ENCODE assay signal across 30 cellular contexts in genomic region chr9:99785010-99785590, GRCh38. TPM values are rescaled to one million over a fixed set of nuclear protein-coding genes. Genes with fewer than 3 reads are reported as not detected.
A peak's percentile ranks its signal among the peaks of the same experiment; 100 is the strongest.
DNase-seq lines count a peak whose midpoint lies in the region; FAIRE-seq and TF ChIP-seq lines count a peak whose summit lies in the region.
"Had no signal": no experiment of that assay in that cellular context is flagged by ENCODE, and none has a peak within 500 bp of the region (broad histone marks: within the 10 kb centered on the region; RNA-seq: fewer than 3 reads in every experiment).

No MANE protein-coding gene starts in this region.

- H2AK5ac ChIP-seq in H1 (ENCODE audit: low read depth, low read length) = peak overlapping the region; percentile 11; the same call in 1 of the 2 replicates

- peaks cover 41% of the 10 kb centered on the region for H3K27me3 Mint-ChIP-seq in activated CD4-positive, alpha-beta T cell treated with anti-CD3 and anti-CD28 coated beads, Interleukin-2, amount 10 ng/mL, durations not matched to agents 24 days and 14 days

- H3K4me3 ChIP-seq in H1 (ENCODE audit: extremely low read depth in 1 of 4, insufficient read depth in 2 of 4, low read depth in 3 of 4, low read length in 4 of 4) = peak overlapping the region in 1 of 4 experiments; percentile 24; a peak in 1 of 8 replicates
- H3K4me3 ChIP-seq: SJSA1 had no signal

- H3K56ac ChIP-seq in H1 (replicated peaks; ENCODE audit: insufficient read length, low read depth, low read length) = no peak overlapping the region

- TF ChIP-seq EP300 in H1 (IDR thresholded peaks at IDR 0.05; ENCODE audit: borderline replicate concordance in 1 of 2, low read depth in 2 of 2, low read length in 2 of 2) = no peak

- H3K18ac ChIP-seq in H1 (ENCODE audit: extremely low read depth, low read length) = peak overlapping the region; percentile 33; the same call in 1 of the 2 replicates

- H2BK15ac ChIP-seq in H1 (ENCODE audit: low read length) = no peak overlapping the region

- no peaks in the 10 kb centered on the region for H3K23me2 ChIP-seq in H1 (ENCODE audit: low read depth, low read length)

- H4K8ac ChIP-seq in H1 (ENCODE audit: extremely low read depth, insufficient read depth, low read length) = no peak overlapping the region

- no peaks in the 10 kb centered on the region for H4K20me1 ChIP-seq in H1 (replicated peaks in 1 of 2; ENCODE audit: control insufficient read depth in 1 of 2, insufficient read depth in 2 of 2, low read length in 2 of 2)

- no peak for TF ChIP-seq CTCF in H1 (IDR thresholded peaks at IDR 0.05; ENCODE audit: control extremely low read depth in 1 of 3, insufficient read depth in 1 of 3, low read depth in 1 of 3, low read length in 3 of 3)

- H3K9me3 Mint-ChIP-seq in activated CD4-positive, alpha-beta T cell treated with anti-CD3 and anti-CD28 coated beads, Interleukin-2, amount 10 ng/mL, durations not matched to agents 24 days and 14 days = peaks cover 9% of the 10 kb centered on the region
- H3K9me3 Mint-ChIP-seq: CD8-positive, alpha-beta memory T cell had no signal

- FAIRE-seq in H1 (lab: Jason Lieb, UNC) = peak; percentile 84
- FAIRE-seq: GM12891, HTR-8/SVneo had no signal

- H2BK12ac ChIP-seq in H1 (ENCODE audit: low read depth, low read length) = peak overlapping the region; percentile 71; the same call in 1 of the 2 replicates

- no peak overlapping the region for H3K4ac ChIP-seq in H1 (replicated peaks; ENCODE audit: insufficient read length, low read depth, low read length)

- no peaks in the 10 kb centered on the region for H3K36me3 ChIP-seq in H1 (ENCODE audit: control insufficient read depth in 2 of 4, insufficient read depth in 4 of 4, low read length in 3 of 4)
- H3K36me3 ChIP-seq: BE2C, SJSA1 had no signal

- H3K9ac ChIP-seq in H1 (replicated peaks in 1 of 4; ENCODE audit: extremely low read depth in 1 of 4, low read depth in 3 of 4, low read length in 3 of 4) = no peak overlapping the region; a peak in 1 of 7 replicates

- no peaks in the 10 kb centered on the region for H3K36me3 Mint-ChIP-seq in activated CD4-positive, alpha-beta T cell treated with anti-CD3 and anti-CD28 coated beads, Interleukin-2, amount 10 ng/mL, durations not matched to agents 24 days and 14 days (ENCODE audit: low read depth)
- H3K36me3 Mint-ChIP-seq: CD14-positive monocyte; CD8-positive, alpha-beta memory T cell had no signal

- no peak overlapping the region for H3K27ac Mint-ChIP-seq in activated CD4-positive, alpha-beta T cell treated with anti-CD3 and anti-CD28 coated beads, Interleukin-2, amount 10 ng/mL, durations not matched to agents 24 days and 14 days
- H3K27ac Mint-ChIP-seq: CD14-positive monocyte; CD8-positive, alpha-beta memory T cell had no signal

- peak overlapping the region; percentile 40; the same call in 1 of the 2 replicates for H2BK5ac ChIP-seq in H1 (ENCODE audit: low read depth, low read length)

- DNase-seq in activated CD4-positive, alpha-beta T cell treated with anti-CD3 and anti-CD28 coated beads, Interleukin-2, amount 10 ng/mL, durations not matched to agents 24 days and 14 days = peak; percentile 34
- DNase-seq in activated CD4-positive, alpha-beta T cell treated with anti-CD3 and anti-CD28 coated beads, Interleukin-2, amount 50 U/mL, for 1 hour = no peak
- DNase-seq in H1 (ENCODE audit: low read depth in 1 of 2, low spot score in 2 of 2) (peak in 1 of 2 experiments; percentile 49), iPS-NIHi11 (ENCODE audit: low spot score) (peak; percentile 30), NCI-H2029 (lab: John Stamatoyannopoulos, UW) (no peak), MV-4-11 (lab: John Stamatoyannopoulos, UW) (no peak), NCI-H524 (lab: John Stamatoyannopoulos, UW) (no peak)
- DNase-seq in activated effector memory CD4-positive, alpha-beta T cell treated with Interleukin-2 at 50 U/mL for 16 hours = no peak
- DNase-seq: ACHN; BE2C; CD8-positive, alpha-beta memory T cell; DMS 273 treated with DMSO at 0.1 percent for 48 hours; DMS79; EL; GF-D8; NCI-H1092; NCI-H1417 treated with DMSO at 0.1 percent for 48 hours; NCI-H1694 treated with DMSO at 0.1 percent for 48 hours; NCI-H2081 treated with DMSO at 0.1 percent for 48 hours; NCI-H2171 treated with DMSO at 0.1 percent for 48 hours; NCI-H345; NCI-H510A treated with DMSO at 0.1 percent for 48 hours; NCI-H774; Right ventricle myocardium superior; RPMI8226 had no signal

- 63% methylated on average over 1 of the region's 1 CpG; no CpG with 5 or more reads in 1 of the 2 experiments for WGBS in H1 (ENCODE audit: extremely low coverage in 1 of 2, insufficient coverage in 1 of 2, insufficient read length in 1 of 2, insufficient replicate concordance in 2 of 2, low coverage in 1 of 2, low lambda C conversion rate in 2 of 2, missing lambda C conversion rate in 1 of 2), 2 experiments

- 0 out of 2 replicates have a peak overlapping the region, but pooled peaks have one; percentile 49 for H2BK20ac ChIP-seq in H1 (ENCODE audit: low read length)

- H2BK120ac ChIP-seq in H1 (replicated peaks; ENCODE audit: low read depth, low read length) = peak overlapping the region; percentile 67

- no peaks in the 10 kb centered on the region for H3K79me1 ChIP-seq in H1 (ENCODE audit: low read depth, low read length)

- peak overlapping the region; percentile 44; the same call in 1 of the 2 replicates for H3K27ac ChIP-seq in H1 (ENCODE audit: low read depth, low read length)
- H3K27ac ChIP-seq: 22Rv1, SJSA1 had no signal

- H3K9me3 ChIP-seq in H1 (ENCODE audit: insufficient read depth in 2 of 2, low read depth in 1 of 2, low read length in 1 of 2) = 0 out of 4 replicates have a peak, but pooled peaks cover 0 to 2% of the 10 kb centered on the region in 2 experiments
- H3K9me3 ChIP-seq: BE2C, SJSA1 had no signal

- POLR2A ChIA-PET in H1 (lab: Charles Lee; ENCODE audit: partially characterized antibody) = interaction anchor here (1.9 kb wide), 1 partner anchor 37 kb away, joined by 5 read pairs; the partner anchor contains the start of gene NR4A3

- peaks cover 6 to 15% (median 11%) of the 10 kb centered on the region in 4 experiments for H3K4me1 ChIP-seq in H1 (replicated peaks in 1 of 4; ENCODE audit: control insufficient read depth in 3 of 4, insufficient read depth in 4 of 4, low read length in 3 of 4)
- H3K4me1 ChIP-seq: BE2C, SJSA1 had no signal

- peak overlapping the region; percentile 57 for H4K91ac ChIP-seq in H1 (replicated peaks; ENCODE audit: insufficient read length, low read length)

- H3K4me1 Mint-ChIP-seq in activated CD4-positive, alpha-beta T cell treated with anti-CD3 and anti-CD28 coated beads, Interleukin-2, amount 10 ng/mL, durations not matched to agents 24 days and 14 days = no peaks in the 10 kb centered on the region
- H3K4me1 Mint-ChIP-seq: CD8-positive, alpha-beta memory T cell had no signal

- no peaks in the 10 kb centered on the region for H3K79me2 ChIP-seq in H1 (ENCODE audit: control insufficient read depth in 1 of 2, insufficient read depth in 2 of 2, low read length in 2 of 2)

- H3K4me3 Mint-ChIP-seq in activated CD4-positive, alpha-beta T cell treated with anti-CD3 and anti-CD28 coated beads, Interleukin-2, amount 10 ng/mL, durations not matched to agents 24 days and 14 days = no peak overlapping the region
- H3K4me3 Mint-ChIP-seq: CD14-positive monocyte; CD8-positive, alpha-beta memory T cell had no signal

- no peak for TF ChIP-seq RAD21 in H1 (IDR thresholded peaks at IDR 0.05 in 1 of 2, conservative IDR thresholded peaks at IDR 0.05 in 1 of 2; ENCODE audit: low read depth in 2 of 2, low read length in 2 of 2)

- no peak for TF ChIP-seq POLR2A in H1 (IDR thresholded peaks at IDR 0.05; ENCODE audit: control extremely low read depth in 1 of 2, low read depth in 2 of 2, low read length in 2 of 2)

- H2AFZ ChIP-seq in H1 (ENCODE audit: low read length) = no peak overlapping the region

- CTCF ChIA-PET in H1 (lab: Charles Lee; ENCODE audit: partially characterized antibody) = interaction anchor here (1.4 kb wide), 1 partner anchor 41 kb away, joined by 3 read pairs; no protein-coding TSS in a partner anchor

- H3K23ac ChIP-seq in H1 (ENCODE audit: insufficient read length) = no peak overlapping the region

- peak overlapping the region; percentile 64 for H4K5ac ChIP-seq in H1 (ENCODE audit: insufficient read length, low read depth, low read length)

- no peaks in the 10 kb centered on the region for H3K27me3 ChIP-seq in H1 (replicated peaks in 1 of 4; ENCODE audit: control insufficient read depth in 3 of 4, extremely low read depth in 1 of 4, insufficient read depth in 3 of 4, low read length in 3 of 4)
- H3K27me3 ChIP-seq: BE2C, SJSA1 had no signal

- H3K4me2 ChIP-seq in H1 (ENCODE audit: insufficient read depth in 1 of 2, low read depth in 2 of 2, low read length in 2 of 2) = peak overlapping the region; percentile 62

- intact Hi-C loops in activated CD4-positive, alpha-beta T cell treated with anti-CD3 and anti-CD28 coated beads, Interleukin-2, amount 10 ng/mL, durations not matched to agents 24 days and 14 days (cut with micrococcal nuclease) = no loop called here

- no peak overlapping the region for H3K14ac ChIP-seq in H1 (ENCODE audit: insufficient read length)

TF ChIP-seq in H1, 55 proteins besides CTCF, POLR2A, EP300 and RAD21 (continues in another document):
- TF ChIP-seq MAX (IDR thresholded peaks at IDR 0.05) (no peak), KDM4A (IDR thresholded peaks at IDR 0.05; ENCODE audit: low read depth, low read length, severe bottlenecking) (no peak), POU5F1 (IDR thresholded peaks at IDR 0.05; ENCODE audit: low read depth, low read length) (no peak), ZNF274 (IDR thresholded peaks at IDR 0.05; ENCODE audit: borderline replicate concordance, extremely low read depth, low read length) (no peak), SIN3A (conservative IDR thresholded peaks at IDR 0.05 in 1 of 2, IDR thresholded peaks at IDR 0.05 in 1 of 2; ENCODE audit: low read depth in 1 of 2, low read length in 2 of 2) (no peak), CTBP2 (IDR thresholded peaks at IDR 0.05; ENCODE audit: borderline replicate concordance, insufficient read depth, insufficient read length, low read length) (no peak)

RNA-seq across cellular contexts. Expression of gene NR4A3, which starts 36.6 kb away (rescaled TPM):
- 51.1 and 52.8 TPM in 2 replicates for total RNA-seq in activated CD4-positive, alpha-beta T cell treated with anti-CD3 and anti-CD28 coated beads, Interleukin-2, amount 10 ng/mL, durations not matched to agents 24 days and 14 days
- total RNA-seq in H1 (2021; fragmentation: NEBNext Ultra II Directional; extraction: Animal tissue kit (Norgen Biotek cat#: 25700)) = 0.23 and 0.30 TPM in 2 replicates
- 0.05 and 0.06 TPM in 2 replicates for polyA plus RNA-seq in H1 (2011; rRNA removed)
- polyA plus RNA-seq in H1 (2011; cell fraction: cytosol; rRNA removed) = 0.05 TPM
- 0.23 TPM for polyA plus RNA-seq in H1 (2011; cell fraction: nucleus; rRNA removed)
- 0.04 to 0.11 TPM (median 0.07 TPM) in 4 replicates for polyA plus RNA-seq in H1 (2012, experiment 1 of 2)
- 0.04 TPM for polyA plus RNA-seq in H1 (2012, experiment 2 of 2)
- polyA plus RNA-seq in H1 (2013, experiment 1 of 2) = 0.14 TPM
- 0.13 TPM for polyA plus RNA-seq in H1 (2013, experiment 2 of 2)
- polyA minus RNA-seq in H1 (2011; rRNA and poly(A)+ RNA removed) = 0.16 TPM in 1 of 2 replicates, not detected in the other
- 0.29 TPM for polyA minus RNA-seq in H1 (2011; cell fraction: cytosol; rRNA and poly(A)+ RNA removed)
- 0.30 TPM for polyA minus RNA-seq in H1 (2011; cell fraction: nucleus; rRNA and poly(A)+ RNA removed)

Comparison
In these comparisons a context has a peak if more than half of its experiments do, and no peak if none do; other contexts are left out.
1. DNase-seq: peak in activated CD4-positive, alpha-beta T cell treated with anti-CD3 and anti-CD28 coated beads, Interleukin-2, amount 10 ng/mL, durations not matched to agents 24 days and 14 days (single experiment) and iPS-NIHi11 (single experiment); none in activated CD4-positive, alpha-beta T cell treated with anti-CD3 and anti-CD28 coated beads, Interleukin-2, amount 50 U/mL, for 1 hour (single experiment), NCI-H2029 (single experiment), MV-4-11 (single experiment), NCI-H524 (0 of 2) and activated effector memory CD4-positive, alpha-beta T cell treated with Interleukin-2 at 50 U/mL for 16 hours (single experiment).
2. RNA of gene NR4A3, which starts 36.6 kb away (total RNA-seq): 51.1 to 52.8 TPM in activated CD4-positive, alpha-beta T cell treated with anti-CD3 and anti-CD28 coated beads, Interleukin-2, amount 10 ng/mL, durations not matched to agents 24 days and 14 days; 0.23 to 0.30 TPM in H1; every median in the first group is over 10 times any median in the second.